ENCODE assay signal across 8 cellular contexts in the genomic region with DNA sequence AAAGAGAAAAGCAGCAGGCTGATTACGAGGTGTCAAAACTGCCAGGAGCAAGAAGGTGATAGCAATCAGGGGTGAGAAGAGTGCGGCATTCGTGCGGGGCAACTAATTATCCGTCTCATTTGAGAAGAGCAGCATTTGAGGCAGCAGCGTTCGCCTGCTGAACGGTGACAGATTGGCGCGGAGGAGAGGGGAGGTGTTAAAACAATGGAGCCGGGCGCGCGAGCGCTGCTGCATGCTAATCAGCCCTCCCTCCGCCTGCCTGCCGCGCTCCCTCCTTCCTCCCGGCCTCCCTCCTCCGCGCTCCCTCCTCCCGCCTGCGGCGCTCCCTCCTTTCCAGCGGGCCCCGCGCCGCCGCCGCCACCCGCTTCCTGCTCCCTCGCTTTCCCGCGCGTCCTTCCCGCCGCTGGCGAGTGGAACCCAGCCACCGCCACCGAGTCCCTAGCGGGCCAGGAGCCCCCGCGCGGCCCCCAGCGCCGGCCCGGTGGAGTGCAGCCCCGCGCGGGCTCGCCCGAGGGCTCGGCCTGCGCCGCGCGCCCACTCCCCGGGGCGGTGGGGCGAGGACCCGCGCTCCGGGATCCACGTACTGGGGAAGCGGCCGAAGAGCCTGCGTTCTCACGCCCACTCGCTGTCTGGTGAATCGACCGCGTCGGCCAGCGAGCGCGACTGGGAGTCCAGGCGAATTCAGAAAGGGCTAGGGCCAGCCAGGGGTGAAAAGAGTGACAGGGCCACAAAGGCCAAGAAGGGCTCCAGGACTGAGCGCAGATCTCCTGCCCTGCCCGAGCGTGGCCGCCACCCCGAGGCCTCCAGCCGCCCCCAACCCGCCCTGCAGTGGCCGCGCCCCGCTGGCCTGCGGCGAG.
DNase-seq lines count a peak whose midpoint lies in the region; ATAC-seq and TF ChIP-seq lines count a peak whose summit lies in the region.

No MANE protein-coding gene starts in this region.

- TF ChIP-seq CTCF in neural cell (IDR thresholded peaks at IDR 0.05; ENCODE audit: poor library complexity, severe bottlenecking) (peak; percentile 37), tibial artery (IDR thresholded peaks at IDR 0.05) (no peak)

- H3K27me3 ChIP-seq in neural cell (ENCODE audit: insufficient read depth, low read depth, low read length) (peaks cover 1% of the 10 kb centered on the region), tibial artery (no peaks in the 10 kb centered on the region)

- intact Hi-C loops in tibial artery (cut with DNase I; ENCODE audit: low total_unique reads): no loop called here

- H3K4me1 ChIP-seq in tibial artery: peaks cover 0 to 14% (median 7%) of the 10 kb centered on the region in 4 donors

- H3K27ac ChIP-seq in neural cell (ENCODE audit: low read length): peak overlapping the region; percentile 93
- peak overlapping the region; percentile 8 to 52 for H3K27ac ChIP-seq in tibial artery

- peak; percentile 80 for TF ChIP-seq EP300 in neural cell (conservative IDR thresholded peaks at IDR 0.05; ENCODE audit: poor library complexity, severe bottlenecking)

- peak overlapping the region; percentile 74 for H3K9ac ChIP-seq in neural cell (ENCODE audit: low read length)

- no peaks in the 10 kb centered on the region for H3K9me2 ChIP-seq in neural cell (ENCODE audit: insufficient read depth, low read length)

- peak; percentile 2 for DNase-seq in SKM-1 treated with dmso at 0.1 percent for 144 hours (lab: John Stamatoyannopoulos, UW; ENCODE audit: unreplicated experiment)
- no peak for DNase-seq in SKM-1 (lab: John Stamatoyannopoulos, UW; ENCODE audit: unreplicated experiment)
- DNase-seq in RPMI7951 (ENCODE audit: low read depth): peak; percentile 67
- DNase-seq in activated naive CD4-positive, alpha-beta T cell treated with anti-CD3 and anti-CD28 coated beads, Interleukin-2, amount 50 U/mL, for 16 hours: peak; percentile 64
- peak; percentile 90 for DNase-seq in globus pallidus (ENCODE audit: low spot score)
- DNase-seq in tibial artery: peak; percentile 59 to 74

- TF ChIP-seq RAD21 in neural cell (conservative IDR thresholded peaks at IDR 0.05): peak; percentile 8

- H3K79me2 ChIP-seq in neural cell (replicated peaks; ENCODE audit: insufficient read depth, low read length): no peaks in the 10 kb centered on the region

- peak overlapping the region; percentile 63 for H3K4me2 ChIP-seq in neural cell (ENCODE audit: low read length)

- no peaks in the 10 kb centered on the region for H3K9me3 ChIP-seq in neural cell (ENCODE audit: low read length)
- H3K9me3 ChIP-seq in tibial artery: no peaks in the 10 kb centered on the region

- peak overlapping the region; percentile 65 for H3K4me3 ChIP-seq in neural cell (ENCODE audit: low read length)
- H3K4me3 ChIP-seq in tibial artery: peak overlapping the region; percentile 50 to 77

- H2AFZ ChIP-seq in neural cell (ENCODE audit: low read depth, low read length): peak overlapping the region; percentile 11

- H3K36me3 ChIP-seq in neural cell (ENCODE audit: insufficient read depth, low read length) (no peaks in the 10 kb centered on the region), tibial artery (peaks cover 0 to 7% (median 0%) of the 10 kb centered on the region in 3 donors)

- peak; percentile 35 for ATAC-seq in HG03095 (IDR thresholded peaks at IDR 0.05; ENCODE audit: unreplicated experiment)

- H3F3A ChIP-seq in neural cell (ENCODE audit: insufficient read depth, low read length, poor library complexity, severe bottlenecking): peaks cover 12% of the 10 kb centered on the region

- H4K20me1 ChIP-seq in neural cell (ENCODE audit: insufficient read depth): no peaks in the 10 kb centered on the region

TF ChIP-seq in neural cell, 6 proteins besides CTCF, POLR2A, EP300 and RAD21:
- TF ChIP-seq MXI1 (conservative IDR thresholded peaks at IDR 0.05; ENCODE audit: poor library complexity, severe bottlenecking) (peak; percentile 43), SMC3 (conservative IDR thresholded peaks at IDR 0.05; ENCODE audit: poor library complexity) (peak; percentile 28), POLR2AphosphoS5 (IDR thresholded peaks at IDR 0.05) (peak; percentile 67), EZH2 (IDR thresholded peaks at IDR 0.05; ENCODE audit: borderline replicate concordance, insufficient read depth, low read length, poor library complexity, severe bottlenecking) (no peak), TAF1 (IDR thresholded peaks at IDR 0.05; ENCODE audit: low read depth) (peak; percentile 65)
- TF ChIP-seq, protein P1, sequence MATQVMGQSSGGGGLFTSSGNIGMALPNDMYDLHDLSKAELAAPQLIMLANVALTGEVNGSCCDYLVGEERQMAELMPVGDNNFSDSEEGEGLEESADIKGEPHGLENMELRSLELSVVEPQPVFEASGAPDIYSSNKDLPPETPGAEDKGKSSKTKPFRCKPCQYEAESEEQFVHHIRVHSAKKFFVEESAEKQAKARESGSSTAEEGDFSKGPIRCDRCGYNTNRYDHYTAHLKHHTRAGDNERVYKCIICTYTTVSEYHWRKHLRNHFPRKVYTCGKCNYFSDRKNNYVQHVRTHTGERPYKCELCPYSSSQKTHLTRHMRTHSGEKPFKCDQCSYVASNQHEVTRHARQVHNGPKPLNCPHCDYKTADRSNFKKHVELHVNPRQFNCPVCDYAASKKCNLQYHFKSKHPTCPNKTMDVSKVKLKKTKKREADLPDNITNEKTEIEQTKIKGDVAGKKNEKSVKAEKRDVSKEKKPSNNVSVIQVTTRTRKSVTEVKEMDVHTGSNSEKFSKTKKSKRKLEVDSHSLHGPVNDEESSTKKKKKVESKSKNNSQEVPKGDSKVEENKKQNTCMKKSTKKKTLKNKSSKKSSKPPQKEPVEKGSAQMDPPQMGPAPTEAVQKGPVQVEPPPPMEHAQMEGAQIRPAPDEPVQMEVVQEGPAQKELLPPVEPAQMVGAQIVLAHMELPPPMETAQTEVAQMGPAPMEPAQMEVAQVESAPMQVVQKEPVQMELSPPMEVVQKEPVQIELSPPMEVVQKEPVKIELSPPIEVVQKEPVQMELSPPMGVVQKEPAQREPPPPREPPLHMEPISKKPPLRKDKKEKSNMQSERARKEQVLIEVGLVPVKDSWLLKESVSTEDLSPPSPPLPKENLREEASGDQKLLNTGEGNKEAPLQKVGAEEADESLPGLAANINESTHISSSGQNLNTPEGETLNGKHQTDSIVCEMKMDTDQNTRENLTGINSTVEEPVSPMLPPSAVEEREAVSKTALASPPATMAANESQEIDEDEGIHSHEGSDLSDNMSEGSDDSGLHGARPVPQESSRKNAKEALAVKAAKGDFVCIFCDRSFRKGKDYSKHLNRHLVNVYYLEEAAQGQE (IDR thresholded peaks at IDR 0.05; ENCODE audit: borderline replicate concordance): peak; percentile 79
